ENCODE assay signal across 8 cellular contexts in the genomic region with DNA sequence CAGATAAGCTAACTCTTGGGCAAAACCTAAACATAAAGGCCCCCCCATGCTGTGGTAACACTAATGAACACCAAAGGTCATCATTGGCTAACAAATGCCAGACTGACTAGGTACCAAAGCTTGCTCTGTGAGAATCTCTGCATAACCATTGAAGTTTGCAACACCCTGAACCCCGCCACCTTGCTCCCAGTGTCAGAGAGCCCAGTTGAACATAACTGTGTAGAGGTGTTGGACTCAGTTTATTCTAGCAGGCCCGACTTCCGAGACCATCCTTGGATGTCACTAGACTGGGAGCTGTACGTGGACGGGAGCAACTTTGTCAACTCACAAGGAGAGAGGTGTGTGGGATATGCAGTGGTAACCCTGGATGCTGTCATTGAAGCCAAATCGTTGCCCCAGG.
"Had no signal": no experiment of that assay in that cellular context is flagged by ENCODE, and none has a peak within 500 bp of the region (broad histone marks: within the 10 kb centered on the region; RNA-seq: fewer than 3 reads in every experiment).

No MANE protein-coding gene starts in this region.

- H3K4me2 ChIP-seq: GM23338 had no signal

- ATAC-seq: GM23338, HepG2 had no signal

- H3K27ac ChIP-seq: HL-60 had no signal

- H2AFZ ChIP-seq: GM23338 had no signal

- H3K4me3 ChIP-seq: GM23338 had no signal

- FAIRE-seq: H1, H54, HepG2 had no signal

- DNase-seq: H9, HCEC 1CT, KG1 had no signal
